ENCODE assay signal across 11 cellular contexts in the genomic region with DNA sequence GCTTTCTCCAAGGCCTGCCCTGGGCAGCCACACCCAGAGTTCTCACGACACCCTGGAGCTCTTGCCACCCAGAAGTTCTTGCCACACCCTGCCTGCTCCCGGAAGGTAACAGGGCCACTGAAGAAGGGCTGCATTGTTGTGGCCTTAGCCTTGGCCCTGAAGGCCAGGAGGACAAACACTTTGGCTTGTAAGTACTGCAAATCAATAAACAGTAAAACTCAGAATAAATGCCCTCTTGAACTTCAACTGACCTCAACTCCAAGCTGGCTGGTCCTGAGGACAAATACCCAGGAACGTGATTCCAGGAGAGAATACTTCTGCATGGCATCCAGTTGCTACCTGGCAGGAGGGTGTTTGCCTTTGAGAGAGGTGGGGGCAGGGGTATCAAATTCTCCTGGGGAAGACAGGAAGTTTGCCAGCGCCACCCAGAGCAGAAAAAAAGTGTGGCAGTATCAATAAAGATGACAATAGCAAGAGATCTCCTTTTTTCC. TPM values are rescaled to one million over a fixed set of nuclear protein-coding genes. Genes with fewer than 3 reads are reported as not detected.
DNase-seq lines count a peak whose midpoint lies in the region; TF ChIP-seq lines count a peak whose summit lies in the region.
"Had no signal": no experiment of that assay in that cellular context is flagged by ENCODE, and none has a peak within 500 bp of the region (broad histone marks: within the 10 kb centered on the region; RNA-seq: fewer than 3 reads in every experiment).

No MANE protein-coding gene starts in this region.

- no peaks in the 10 kb centered on the region for H3K36me3 ChIP-seq in esophagus squamous epithelium
- H3K36me3 ChIP-seq in thyroid gland, result no peaks in the 10 kb centered on the region
- H3K36me3 ChIP-seq: tibial nerve had no signal

- H3K27me3 ChIP-seq in esophagus squamous epithelium, result no peaks in the 10 kb centered on the region
- no peaks in the 10 kb centered on the region for H3K27me3 ChIP-seq in thyroid gland
- H3K27me3 ChIP-seq: tibial nerve had no signal

- peak in 3 of 6 experiments; percentile 7 to 25 (median 16) for TF ChIP-seq CTCF in esophagus squamous epithelium (IDR thresholded peaks at IDR 0.05)
- TF ChIP-seq CTCF in thyroid gland (IDR thresholded peaks at IDR 0.05), result peak in 3 of 6 experiments; percentile 5 to 26 (median 18)

- peaks cover 8 to 40% (median 11%) of the 10 kb centered on the region in 3 donors for H3K4me1 ChIP-seq in esophagus squamous epithelium
- peaks cover 9 to 20% of the 10 kb centered on the region in 2 donors for H3K4me1 ChIP-seq in thyroid gland

- H3K27ac ChIP-seq in esophagus squamous epithelium, result peak overlapping the region; percentile 59 to 83 (median 68)
- H3K27ac ChIP-seq in thyroid gland, result peak overlapping the region; percentile 25 to 56 (median 41)
- H3K27ac ChIP-seq in substantia nigra (ENCODE audit: low read depth, low read length, poor library complexity, severe bottlenecking), result no peak overlapping the region

- intact Hi-C loops in esophagus squamous epithelium (cut with DNase I) (loop anchor here (10.0 kb wide), 1 partner anchor 664 kb away; no protein-coding TSS in a partner anchor), thyroid gland (cut with DNase I) (no loop called here)

- 36 to 41% methylated on average over 2 to 3 of the region's 4 CpGs for WGBS in esophagus squamous epithelium, 2 donors
- WGBS in thyroid gland, 2 donors, result 47 to 48% methylated on average over 4 of the region's 4 CpGs

- H3K9me3 ChIP-seq in esophagus squamous epithelium (no peaks in the 10 kb centered on the region), thyroid gland (no peaks in the 10 kb centered on the region)
- H3K9me3 ChIP-seq: tibial nerve had no signal

- H3K4me3 ChIP-seq in esophagus squamous epithelium (no peak overlapping the region), thyroid gland (replicated peaks in 1 of 3) (no peak overlapping the region)
- H3K4me3 ChIP-seq: tibial nerve had no signal

- no peak for TF ChIP-seq POLR2A in esophagus squamous epithelium (IDR thresholded peaks at IDR 0.05)
- no peak for TF ChIP-seq POLR2A in thyroid gland (IDR thresholded peaks at IDR 0.05)

- peak; percentile 14 to 17 for DNase-seq in SHP77 (lab: John Stamatoyannopoulos, UW)
- DNase-seq in SHP77 treated with DMSO at 0.1 percent for 48 hours (lab: John Stamatoyannopoulos, UW), result no peak
- DNase-seq in NCI-H774 (lab: John Stamatoyannopoulos, UW), result peak; percentile 24
- DNase-seq in esophagus squamous epithelium (lab: John Stamatoyannopoulos, UW), result no peak
- DNase-seq in thyroid gland, result peak; percentile 60 to 64
- DNase-seq in activated CD4-positive, CD25-positive, alpha-beta regulatory T cell treated with anti-CD3 and anti-CD28 coated beads, Interleukin-2, amount 50 U/mL, for 72 hours, result no peak
- DNase-seq in NCI-H1930 (lab: John Stamatoyannopoulos, UW), result no peak
- DNase-seq in substantia nigra (lab: John Stamatoyannopoulos, UW), result no peak
- DNase-seq: T-helper 9 cell had no signal

RNA-seq across cellular contexts. Expression of gene TLR10, which starts 54.1 kb away (rescaled TPM):
- total RNA-seq in esophagus squamous epithelium (under 1 TPM in 3 of 4 donors, not detected in 1; 0.09 to 0.38 (median 0.38) TPM), thyroid gland (under 1 TPM in 2 of 4 donors, not detected in 2; 0.10 to 0.83 TPM)
- total RNA-seq: mesothelial cell of epicardium had no signal

Comparison
In these comparisons a context has a peak if more than half of its experiments do, and no peak if none do; other contexts are left out.
1. DNase-seq: peak in SHP77 (2 of 2), NCI-H774 (single experiment) and thyroid gland (2 of 2); none in SHP77 treated with DMSO at 0.1 percent for 48 hours (single experiment), esophagus squamous epithelium (single experiment), activated CD4-positive, CD25-positive, alpha-beta regulatory T cell treated with anti-CD3 and anti-CD28 coated beads, Interleukin-2, amount 50 U/mL, for 72 hours (single experiment), NCI-H1930 (0 of 2) and substantia nigra (0 of 49).